ENCODE assay signal across 1 cellular context in genomic region chr4:87211249-87211952, GRCh38.
TF ChIP-seq lines count a peak whose summit lies in the region.

No MANE protein-coding gene starts in this region.

TF ChIP-seq in HepG2, 621 proteins besides CTCF, POLR2A, EP300 and RAD21 (continued from another document):
- no peak for TF ChIP-seq MYPOP (CRISPR knock-in tag; IDR thresholded peaks at IDR 0.05)
